In the genomic region with DNA sequence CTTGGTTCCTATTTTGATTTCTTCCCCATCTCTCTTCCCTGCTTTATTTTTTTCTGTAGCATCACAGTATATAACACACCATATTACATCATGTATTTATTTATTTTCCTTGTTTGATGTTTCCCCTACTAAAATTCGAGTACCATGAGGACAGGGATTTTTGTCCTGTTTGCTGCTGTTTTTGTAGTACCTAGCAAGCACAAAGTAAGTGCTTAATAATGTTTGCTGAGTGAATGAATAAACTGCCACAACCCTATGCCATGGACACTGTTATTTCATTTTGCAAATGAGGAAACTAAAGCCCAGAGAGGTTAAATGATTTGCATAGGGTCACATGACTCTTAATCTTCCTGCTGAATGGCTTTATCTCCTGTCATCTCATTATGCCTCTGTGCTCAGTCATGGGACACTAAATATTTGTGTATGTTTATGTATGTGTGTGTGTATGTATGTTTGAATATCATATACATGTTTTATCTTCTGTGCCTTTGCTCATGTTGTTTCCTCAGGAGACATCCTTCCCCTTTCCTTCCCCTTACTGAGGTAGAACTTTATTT, we compare ENCODE assay signal across 1 cellular context.
TF ChIP-seq lines count a peak whose summit lies in the region.

No MANE protein-coding gene starts in this region.

TF ChIP-seq in H1, 55 proteins besides CTCF, POLR2A, EP300 and RAD21:
- TF ChIP-seq SP4 (IDR thresholded peaks at IDR 0.05; ENCODE audit: low read length) (no peak), RFX5 (IDR thresholded peaks at IDR 0.05; ENCODE audit: borderline replicate concordance, low read depth, low read length) (no peak), SRF (IDR thresholded peaks at IDR 0.05; ENCODE audit: low read depth, low read length) (no peak), HDAC2 (IDR thresholded peaks at IDR 0.05; ENCODE audit: borderline replicate concordance in 1 of 2, low read depth in 2 of 2, low read length in 2 of 2) (no peak)
